Comparison of ENCODE assay signal across 16 cellular contexts in the genomic region with DNA sequence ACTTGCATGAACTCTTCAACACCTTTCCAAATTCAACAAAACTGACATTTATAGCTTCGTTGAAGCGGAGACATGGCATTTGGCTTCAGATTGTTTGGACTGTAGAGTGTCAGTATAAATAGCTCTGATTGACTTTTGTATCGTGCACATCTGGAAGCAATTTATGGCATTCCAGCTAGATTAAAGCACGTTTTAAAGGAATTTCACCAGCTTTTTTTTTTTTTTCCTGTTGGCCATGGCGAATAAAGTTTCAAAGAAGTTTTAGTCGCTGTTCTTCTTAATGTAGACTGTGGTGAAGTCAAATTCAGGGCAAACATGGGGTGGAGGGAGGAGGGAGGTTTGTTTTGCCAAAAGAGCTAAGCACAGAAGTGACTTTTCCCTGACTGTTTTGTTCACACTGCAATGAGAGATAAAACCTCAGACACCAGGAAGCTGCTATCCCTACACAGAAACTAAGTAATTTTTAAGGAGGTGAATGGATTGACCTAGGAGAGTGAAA.
DNase-seq lines count a peak whose midpoint lies in the region; ATAC-seq and TF ChIP-seq lines count a peak whose summit lies in the region.
"Had no signal": no experiment of that assay in that cellular context is flagged by ENCODE, and none has a peak within 500 bp of the region (broad histone marks: within the 10 kb centered on the region; RNA-seq: fewer than 3 reads in every experiment).

No MANE protein-coding gene starts in this region.

- H3K9me3 Mint-ChIP-seq in activated CD8-positive, alpha-beta T cell treated with anti-CD3 and anti-CD28 coated beads, Interleukin-2, amount 10 ng/mL, durations not matched to agents 7 days and 5 days (ENCODE audit: insufficient read depth): no peaks in the 10 kb centered on the region
- H3K9me3 Mint-ChIP-seq: CD4-positive, alpha-beta T cell; dendritic cell treated with granulocyte-macrophage colony-stimulating factor and Interleukin-4, amounts not matched to agents 40 ng/mL and 50 ng/mL, for 4 days had no signal

- peaks cover 6% of the 10 kb centered on the region for H3K4me1 ChIP-seq in smooth muscle cell (ENCODE audit: low read depth)
- H3K4me1 ChIP-seq: foreskin keratinocyte had no signal

- DNase-seq in GM03348 (ENCODE audit: low spot score) (peak; percentile 32), fibroblast of the conjunctiva (ENCODE audit: low read depth) (peak; percentile 56), smooth muscle cell (lab: John Stamatoyannopoulos, UW; ENCODE audit: unreplicated experiment) (no peak), NCI-H1417 (lab: John Stamatoyannopoulos, UW) (no peak), HuH-7 (ENCODE audit: low spot score) (no peak)
- no peak for DNase-seq in activated CD8-positive, alpha-beta T cell treated with anti-CD3 and anti-CD28 coated beads, Interleukin-2, amount 10 ng/mL, durations not matched to agents 7 days and 5 days
- DNase-seq: activated CD8-positive, alpha-beta memory T cell treated with anti-CD3 and anti-CD28 coated beads, Interleukin-2, amount 50 U/mL, for 48 hours; activated naive CD4-positive, alpha-beta T cell treated with anti-CD3 and anti-CD28 coated beads, Interleukin-2, amount 50 U/mL, for 16 hours; CD4-positive, alpha-beta T cell; foreskin keratinocyte; NCI-H1105 treated with DMSO at 0.1 percent for 48 hours; PC-9; upper lobe of right lung had no signal

- WGBS in smooth muscle cell (ENCODE audit: low lambda C conversion rate): 11% methylated on average over 6 of the region's 6 CpGs

- no peak overlapping the region for H2AFZ ChIP-seq in smooth muscle cell (ENCODE audit: low read depth)
- H2AFZ ChIP-seq: PC-9 had no signal

- TF ChIP-seq CTCF in smooth muscle cell (IDR thresholded peaks at IDR 0.05; ENCODE audit: borderline replicate concordance, insufficient read depth, poor library complexity, severe bottlenecking): no peak

- no peaks in the 10 kb centered on the region for H3K79me2 ChIP-seq in smooth muscle cell (ENCODE audit: low read depth)

- no peaks in the 10 kb centered on the region for H4K20me1 ChIP-seq in smooth muscle cell (ENCODE audit: low read depth)

- no peak overlapping the region for H3K9ac ChIP-seq in smooth muscle cell (ENCODE audit: low read depth)

- no peaks in the 10 kb centered on the region for H3K4me1 Mint-ChIP-seq in activated CD8-positive, alpha-beta T cell treated with anti-CD3 and anti-CD28 coated beads, Interleukin-2, amount 10 ng/mL, durations not matched to agents 7 days and 5 days (ENCODE audit: low read depth)

- peak; percentile 74 for ATAC-seq in SK-N-SH treated with all-trans-retinoic acid at 6 μM for 48 hours
- ATAC-seq in activated CD8-positive, alpha-beta T cell treated with anti-CD3 and anti-CD28 coated beads, Interleukin-2, amount 10 ng/mL, durations not matched to agents 7 days and 5 days: no peak
- ATAC-seq: foreskin keratinocyte, K562, upper lobe of right lung had no signal

- no peaks in the 10 kb centered on the region for H3K27me3 Mint-ChIP-seq in activated CD8-positive, alpha-beta T cell treated with anti-CD3 and anti-CD28 coated beads, Interleukin-2, amount 10 ng/mL, durations not matched to agents 7 days and 5 days (ENCODE audit: low read depth)
- H3K27me3 Mint-ChIP-seq: CD4-positive, alpha-beta T cell; dendritic cell treated with granulocyte-macrophage colony-stimulating factor and Interleukin-4, amounts not matched to agents 40 ng/mL and 50 ng/mL, for 4 days had no signal

- H3K27ac ChIP-seq in smooth muscle cell (ENCODE audit: low read depth): no peak overlapping the region
- H3K27ac ChIP-seq: foreskin keratinocyte, PC-9, upper lobe of right lung had no signal

- no peaks in the 10 kb centered on the region for H3K9me3 ChIP-seq in smooth muscle cell (replicated peaks; ENCODE audit: low read depth)
- H3K9me3 ChIP-seq: upper lobe of right lung had no signal

- CTCF ChIA-PET in activated CD8-positive, alpha-beta T cell treated with anti-CD3 and anti-CD28 coated beads, Interleukin-2, amount 10 ng/mL, durations not matched to agents 7 days and 5 days (lab: Charles Lee): no interaction called here

- H3K4me3 Mint-ChIP-seq in activated CD8-positive, alpha-beta T cell treated with anti-CD3 and anti-CD28 coated beads, Interleukin-2, amount 10 ng/mL, durations not matched to agents 7 days and 5 days: no peak overlapping the region
- H3K4me3 Mint-ChIP-seq: CD4-positive, alpha-beta T cell; dendritic cell treated with granulocyte-macrophage colony-stimulating factor and Interleukin-4, amounts not matched to agents 40 ng/mL and 50 ng/mL, for 4 days had no signal

- POLR2A ChIA-PET in activated CD8-positive, alpha-beta T cell treated with anti-CD3 and anti-CD28 coated beads, Interleukin-2, amount 10 ng/mL, durations not matched to agents 7 days and 5 days (lab: Charles Lee): no interaction called here

- H3K4me3 ChIP-seq in smooth muscle cell: no peak overlapping the region
- H3K4me3 ChIP-seq: K562, PC-9, upper lobe of right lung had no signal

- no peaks in the 10 kb centered on the region for H3K36me3 Mint-ChIP-seq in activated CD8-positive, alpha-beta T cell treated with anti-CD3 and anti-CD28 coated beads, Interleukin-2, amount 10 ng/mL, durations not matched to agents 7 days and 5 days (ENCODE audit: low read depth)

- H3F3A ChIP-seq in smooth muscle cell (ENCODE audit: low read depth): peaks cover 14% of the 10 kb centered on the region

- peak overlapping the region; percentile 63 for H3K4me2 ChIP-seq in smooth muscle cell
- H3K4me2 ChIP-seq: PC-9 had no signal

- H3K27me3 ChIP-seq in smooth muscle cell (ENCODE audit: low read depth): no peaks in the 10 kb centered on the region
- H3K27me3 ChIP-seq: foreskin keratinocyte, upper lobe of right lung had no signal

- no peak overlapping the region for H3K27ac Mint-ChIP-seq in activated CD8-positive, alpha-beta T cell treated with anti-CD3 and anti-CD28 coated beads, Interleukin-2, amount 10 ng/mL, durations not matched to agents 7 days and 5 days
- H3K27ac Mint-ChIP-seq: CD4-positive, alpha-beta T cell; dendritic cell treated with granulocyte-macrophage colony-stimulating factor and Interleukin-4, amounts not matched to agents 40 ng/mL and 50 ng/mL, for 4 days had no signal

- no peaks in the 10 kb centered on the region for H3K36me3 ChIP-seq in smooth muscle cell (ENCODE audit: low read depth)
- H3K36me3 ChIP-seq: upper lobe of right lung had no signal

TF ChIP-seq in SK-N-SH treated with all-trans-retinoic acid at 6 μM for 48 hours, 23 proteins besides CTCF, POLR2A, EP300 and RAD21:
- TF ChIP-seq ISL1 (CRISPR knock-in tag; IDR thresholded peaks at IDR 0.05) (peak; percentile 68), BACH2 (CRISPR knock-in tag; IDR thresholded peaks at IDR 0.05; ENCODE audit: borderline replicate concordance) (no peak), TCF4 (CRISPR knock-in tag; IDR thresholded peaks at IDR 0.05; ENCODE audit: borderline replicate concordance) (peak; percentile 78), TOX (CRISPR knock-in tag; IDR thresholded peaks at IDR 0.05; ENCODE audit: borderline replicate concordance) (peak; percentile 23; the same call in 1 of the 2 replicates)

Comparison
In these comparisons a context has a peak if more than half of its experiments do, and no peak if none do; other contexts are left out.
1. DNase-seq: peak in GM03348 (single experiment) and fibroblast of the conjunctiva (single experiment); none in smooth muscle cell (single experiment), NCI-H1417 (0 of 3), HuH-7 (single experiment) and activated CD8-positive, alpha-beta T cell treated with anti-CD3 and anti-CD28 coated beads, Interleukin-2, amount 10 ng/mL, durations not matched to agents 7 days and 5 days (single experiment).